ENCODE assay signal across 1 cellular context in genomic region chr9:97698865-97699264, GRCh38.
TF ChIP-seq lines count a peak whose summit lies in the region.

No MANE protein-coding gene starts in this region.

TF ChIP-seq in GM23338, 12 proteins besides CTCF, POLR2A, EP300 and RAD21:
- TF ChIP-seq EZH2 (IDR thresholded peaks at IDR 0.05; ENCODE audit: low read depth, unreplicated experiment): no peak
- TF ChIP-seq STAT1 (IDR thresholded peaks at IDR 0.05; ENCODE audit: unreplicated experiment): no peak
- no peak for TF ChIP-seq ZNF114 (CRISPR knock-in tag; IDR thresholded peaks at IDR 0.05)
- TF ChIP-seq NANOG (IDR thresholded peaks at IDR 0.05; ENCODE audit: borderline replicate concordance): no peak
- TF ChIP-seq EZH2phosphoT487 (IDR thresholded peaks at IDR 0.05; ENCODE audit: unreplicated experiment): no peak
- TF ChIP-seq, protein P1, sequence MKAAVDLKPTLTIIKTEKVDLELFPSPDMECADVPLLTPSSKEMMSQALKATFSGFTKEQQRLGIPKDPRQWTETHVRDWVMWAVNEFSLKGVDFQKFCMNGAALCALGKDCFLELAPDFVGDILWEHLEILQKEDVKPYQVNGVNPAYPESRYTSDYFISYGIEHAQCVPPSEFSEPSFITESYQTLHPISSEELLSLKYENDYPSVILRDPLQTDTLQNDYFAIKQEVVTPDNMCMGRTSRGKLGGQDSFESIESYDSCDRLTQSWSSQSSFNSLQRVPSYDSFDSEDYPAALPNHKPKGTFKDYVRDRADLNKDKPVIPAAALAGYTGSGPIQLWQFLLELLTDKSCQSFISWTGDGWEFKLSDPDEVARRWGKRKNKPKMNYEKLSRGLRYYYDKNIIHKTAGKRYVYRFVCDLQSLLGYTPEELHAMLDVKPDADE (IDR thresholded peaks at IDR 0.05): no peak
- TF ChIP-seq ZNF331 (CRISPR knock-in tag; IDR thresholded peaks at IDR 0.05; ENCODE audit: low read depth): no peak
- no peak for TF ChIP-seq JUNB (IDR thresholded peaks at IDR 0.05; ENCODE audit: unreplicated experiment)
- no peak for TF ChIP-seq POLR2AphosphoS5 (IDR thresholded peaks at IDR 0.05; ENCODE audit: low read depth)
- TF ChIP-seq CREB1 (CRISPR knock-in tag; IDR thresholded peaks at IDR 0.05; ENCODE audit: low read depth): no peak
- TF ChIP-seq REST (IDR thresholded peaks at IDR 0.05; ENCODE audit: unreplicated experiment): no peak
- TF ChIP-seq ZNF462 (CRISPR knock-in tag; IDR thresholded peaks at IDR 0.05): no peak
TF ChIP-seq in GM23338: peak in this region for 0.
